1 cellular context compared by ENCODE assay signal in genomic region chr22:30609260-30610185, GRCh38.
A peak's percentile ranks its signal among the peaks of the same experiment; 100 is the strongest.
TF ChIP-seq lines count a peak whose summit lies in the region.

No MANE protein-coding gene starts in this region.

TF ChIP-seq in endothelial cell of umbilical vein, 7 proteins besides CTCF, POLR2A, EP300 and RAD21:
- TF ChIP-seq MAX (IDR thresholded peaks at IDR 0.05; ENCODE audit: insufficient read depth, insufficient read length) (no peak), FOS (IDR thresholded peaks at IDR 0.05; ENCODE audit: borderline replicate concordance, insufficient read depth, low read length) (peak; percentile 92), GATA2 (IDR thresholded peaks at IDR 0.05; ENCODE audit: insufficient read depth, insufficient read length, low read depth, low read length) (no peak), MYC (IDR thresholded peaks at IDR 0.05; ENCODE audit: low read depth, low read length) (no peak), POLR2AphosphoS5 (IDR thresholded peaks at IDR 0.05; ENCODE audit: insufficient read depth, low read depth, low read length) (peak; percentile 52), JUN (IDR thresholded peaks at IDR 0.05; ENCODE audit: borderline replicate concordance, insufficient read depth, insufficient read length, low read depth) (peak; percentile 60), EZH2 (IDR thresholded peaks at IDR 0.05; ENCODE audit: borderline replicate concordance, low read depth, low read length, severe bottlenecking) (no peak)
